Comparison of ENCODE assay signal across 19 cellular contexts in genomic region chr17:76926237-76926866, GRCh38. TPM values are rescaled to one million over a fixed set of nuclear protein-coding genes. Genes with fewer than 3 reads are reported as not detected.
"Had no signal": no experiment of that assay in that cellular context is flagged by ENCODE, and none has a peak within 500 bp of the region (broad histone marks: within the 10 kb centered on the region; RNA-seq: fewer than 3 reads in every experiment).

No MANE protein-coding gene starts in this region.

- H3K27me3 ChIP-seq: dorsolateral prefrontal cortex, tibial nerve had no signal

- H3K4me3 ChIP-seq: dorsolateral prefrontal cortex, gastrocnemius medialis, lung, smooth muscle cell, thoracic aorta, tibial nerve, upper lobe of right lung had no signal

- H3K4me2 ChIP-seq: smooth muscle cell had no signal

- H3K9ac ChIP-seq: parathyroid adenoma had no signal

- ATAC-seq: esophagus mucosa; gastrocnemius medialis; natural killer cell; sciatic nerve; stimulated activated naive B cell treated with anti-CD40 and anti-IgM and Interleukin-4, amounts not matched to agents 10 μg/mL and 1 μg/mL and 100 μg/mL, for 72 hours; upper lobe of right lung had no signal

- H3K9me3 ChIP-seq: gastrocnemius medialis, thoracic aorta, tibial nerve, upper lobe of right lung had no signal

- H3K27ac ChIP-seq: epithelial cell of prostate, gastrocnemius medialis, thoracic aorta, tibial nerve, upper lobe of right lung had no signal

- H3K4me1 ChIP-seq: gastrocnemius medialis, tibial nerve, upper lobe of right lung had no signal

- FAIRE-seq: colon, keratinocyte had no signal

- DNase-seq: dorsolateral prefrontal cortex; effector CD4-positive, alpha-beta T cell; foreskin fibroblast; gastrocnemius medialis; natural killer cell; stimulated activated CD4-positive, alpha-beta T cell treated with anti-CD3 and anti-CD28 coated beads, Interleukin-4, amount 100 ng/mL, for 4 hours; stimulated activated naive B cell treated with anti-CD40 and anti-IgM and Interleukin-4, amounts not matched to agents 10 μg/mL and 1 μg/mL and 100 μg/mL, for 72 hours; upper lobe of right lung had no signal

- H3K36me3 ChIP-seq: gastrocnemius medialis, thoracic aorta, tibial nerve, upper lobe of right lung had no signal

RNA-seq across cellular contexts. Expression of gene MGAT5B, which starts 58.1 kb away (rescaled TPM):
- total RNA-seq: gastrocnemius medialis, left lobe of liver, natural killer cell had no signal
